8 cellular contexts compared by ENCODE assay signal in the genomic region with DNA sequence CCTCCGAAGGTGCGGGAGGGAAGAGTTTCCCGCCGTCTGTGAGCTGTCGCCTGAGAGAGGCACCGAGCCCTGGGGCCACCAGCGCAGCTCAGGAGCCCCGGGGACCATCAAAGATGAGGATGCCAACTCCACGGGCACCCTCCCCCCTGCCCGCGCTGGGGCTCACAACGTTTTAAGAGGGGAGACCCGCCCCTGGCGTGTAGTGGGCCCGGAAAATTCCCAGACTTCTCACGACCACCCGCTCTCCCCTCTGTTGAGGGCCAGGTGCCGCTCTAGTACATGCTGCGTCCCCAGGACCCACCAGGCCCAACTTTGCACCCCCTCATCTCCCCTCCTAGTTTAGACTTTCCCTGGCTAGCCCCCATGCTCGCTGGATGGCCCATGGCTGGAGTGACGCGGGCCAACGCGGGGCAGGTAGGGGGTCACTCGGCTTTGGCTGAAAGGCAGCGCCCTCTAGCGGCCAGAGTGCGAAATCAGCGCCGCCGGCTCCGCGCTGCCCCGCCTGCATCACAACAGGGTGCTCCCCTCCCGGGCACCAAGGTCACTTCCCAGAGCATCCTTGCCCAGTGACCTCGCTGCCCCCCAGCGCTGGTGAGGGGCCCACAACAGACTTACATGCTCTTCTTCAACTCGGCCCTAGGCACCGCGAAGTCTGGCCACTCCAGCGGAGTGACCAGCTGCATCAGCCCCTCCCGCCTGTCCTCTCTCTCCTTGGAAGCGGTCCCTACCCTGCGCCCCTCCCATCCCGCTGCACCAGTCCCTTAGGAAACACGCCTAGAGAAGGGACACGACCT. TPM values are rescaled to one million over a fixed set of nuclear protein-coding genes. Genes with fewer than 3 reads are reported as not detected.
A peak's percentile ranks its signal among the peaks of the same experiment; 100 is the strongest.
DNase-seq lines count a peak whose midpoint lies in the region; ATAC-seq and TF ChIP-seq lines count a peak whose summit lies in the region.

No MANE protein-coding gene starts in this region.

- H2AFZ ChIP-seq in neural cell (ENCODE audit: low read depth, low read length) = no peak overlapping the region

- no peaks in the 10 kb centered on the region for H4K20me1 ChIP-seq in neural cell (ENCODE audit: insufficient read depth)

- H3K4me1 Mint-ChIP-seq in activated T-helper 17 cell treated with anti-CD3 and anti-CD28 coated beads, Interleukin-2, amount 50 U/mL, for 72 hours = peaks cover 20% of the 10 kb centered on the region
- peaks cover 39% of the 10 kb centered on the region for H3K4me1 Mint-ChIP-seq in stimulated activated naive CD8-positive, alpha-beta T cell treated with anti-CD3 and anti-CD28 coated beads, Interleukin-15, amount 100 ng/mL, for 72 hours

- no peaks in the 10 kb centered on the region for H3F3A ChIP-seq in neural cell (ENCODE audit: insufficient read depth, low read length, poor library complexity, severe bottlenecking)

- H3K27me3 Mint-ChIP-seq in activated T-helper 17 cell treated with anti-CD3 and anti-CD28 coated beads, Interleukin-2, amount 50 U/mL, for 72 hours = peaks cover 24% of the 10 kb centered on the region
- H3K27me3 Mint-ChIP-seq in stimulated activated naive CD8-positive, alpha-beta T cell treated with anti-CD3 and anti-CD28 coated beads, Interleukin-15, amount 100 ng/mL, for 72 hours = peaks cover 12% of the 10 kb centered on the region

- H3K9me3 ChIP-seq in neural cell (ENCODE audit: low read length) = no peaks in the 10 kb centered on the region

- H3K4me2 ChIP-seq in neural cell (ENCODE audit: low read length) = no peak overlapping the region

- TF ChIP-seq EP300 in neural cell (conservative IDR thresholded peaks at IDR 0.05; ENCODE audit: poor library complexity, severe bottlenecking) = no peak

- no peaks in the 10 kb centered on the region for H3K36me3 Mint-ChIP-seq in activated T-helper 17 cell treated with anti-CD3 and anti-CD28 coated beads, Interleukin-2, amount 50 U/mL, for 72 hours (ENCODE audit: low read depth)

- H3K9me2 ChIP-seq in neural cell (ENCODE audit: insufficient read depth, low read length) = no peaks in the 10 kb centered on the region

- H3K79me2 ChIP-seq in neural cell (replicated peaks; ENCODE audit: insufficient read depth, low read length) = no peaks in the 10 kb centered on the region

- H3K27me3 ChIP-seq in neural cell (ENCODE audit: insufficient read depth, low read depth, low read length) = no peaks in the 10 kb centered on the region

- H3K27ac ChIP-seq in neural cell (ENCODE audit: low read length) = no peak overlapping the region

- no peaks in the 10 kb centered on the region for H3K9me3 Mint-ChIP-seq in activated T-helper 17 cell treated with anti-CD3 and anti-CD28 coated beads, Interleukin-2, amount 50 U/mL, for 72 hours
- H3K9me3 Mint-ChIP-seq in stimulated activated naive CD8-positive, alpha-beta T cell treated with anti-CD3 and anti-CD28 coated beads, Interleukin-15, amount 100 ng/mL, for 72 hours = no peaks in the 10 kb centered on the region

- DNase-seq in NK-92 treated with Interleukin-12 subunit alpha and Interleukin-12 subunit beta, amount 100 ng/mL, for 24 hours (lab: John Stamatoyannopoulos, UW) = peak; percentile 61
- no peak for DNase-seq in NK-92 (lab: John Stamatoyannopoulos, UW; ENCODE audit: unreplicated experiment)
- DNase-seq in RKO (ENCODE audit: low spot score) = peak; percentile 54
- peak; percentile 23 for DNase-seq in fibroblast of the conjunctiva (ENCODE audit: low read depth)
- peak; percentile 71 to 77 for DNase-seq in stimulated activated naive CD8-positive, alpha-beta T cell treated with anti-CD3 and anti-CD28 coated beads, Interleukin-15, amount 100 ng/mL, for 72 hours

- ATAC-seq in HG03521 (IDR thresholded peaks at IDR 0.05; ENCODE audit: unreplicated experiment) = peak; percentile 74
- peak; percentile 82 for ATAC-seq in activated T-helper 17 cell treated with anti-CD3 and anti-CD28 coated beads, Interleukin-2, amount 50 U/mL, for 72 hours (replicated peaks)
- ATAC-seq in stimulated activated naive CD8-positive, alpha-beta T cell treated with anti-CD3 and anti-CD28 coated beads, Interleukin-15, amount 100 ng/mL, for 72 hours = peak; percentile 87

- TF ChIP-seq CTCF in neural cell (IDR thresholded peaks at IDR 0.05; ENCODE audit: poor library complexity, severe bottlenecking) = peak; percentile 43

- H3K4me3 ChIP-seq in neural cell (ENCODE audit: low read length) = no peak overlapping the region

- H3K4me3 Mint-ChIP-seq in activated T-helper 17 cell treated with anti-CD3 and anti-CD28 coated beads, Interleukin-2, amount 50 U/mL, for 72 hours = peak overlapping the region; percentile 59
- H3K4me3 Mint-ChIP-seq in stimulated activated naive CD8-positive, alpha-beta T cell treated with anti-CD3 and anti-CD28 coated beads, Interleukin-15, amount 100 ng/mL, for 72 hours = peak overlapping the region; percentile 78 to 82

- no peak for TF ChIP-seq RAD21 in neural cell (conservative IDR thresholded peaks at IDR 0.05)

- no peak overlapping the region for H3K27ac Mint-ChIP-seq in activated T-helper 17 cell treated with anti-CD3 and anti-CD28 coated beads, Interleukin-2, amount 50 U/mL, for 72 hours
- peak overlapping the region; percentile 50 to 72 for H3K27ac Mint-ChIP-seq in stimulated activated naive CD8-positive, alpha-beta T cell treated with anti-CD3 and anti-CD28 coated beads, Interleukin-15, amount 100 ng/mL, for 72 hours

- H3K9ac ChIP-seq in neural cell (ENCODE audit: low read length) = no peak overlapping the region

- no peaks in the 10 kb centered on the region for H3K36me3 ChIP-seq in neural cell (ENCODE audit: insufficient read depth, low read length)

TF ChIP-seq in neural cell, 6 proteins besides CTCF, POLR2A, EP300 and RAD21:
- no peak for TF ChIP-seq SMC3 (conservative IDR thresholded peaks at IDR 0.05; ENCODE audit: poor library complexity)
- TF ChIP-seq POLR2AphosphoS5 (IDR thresholded peaks at IDR 0.05) = no peak
- TF ChIP-seq, protein P1, sequence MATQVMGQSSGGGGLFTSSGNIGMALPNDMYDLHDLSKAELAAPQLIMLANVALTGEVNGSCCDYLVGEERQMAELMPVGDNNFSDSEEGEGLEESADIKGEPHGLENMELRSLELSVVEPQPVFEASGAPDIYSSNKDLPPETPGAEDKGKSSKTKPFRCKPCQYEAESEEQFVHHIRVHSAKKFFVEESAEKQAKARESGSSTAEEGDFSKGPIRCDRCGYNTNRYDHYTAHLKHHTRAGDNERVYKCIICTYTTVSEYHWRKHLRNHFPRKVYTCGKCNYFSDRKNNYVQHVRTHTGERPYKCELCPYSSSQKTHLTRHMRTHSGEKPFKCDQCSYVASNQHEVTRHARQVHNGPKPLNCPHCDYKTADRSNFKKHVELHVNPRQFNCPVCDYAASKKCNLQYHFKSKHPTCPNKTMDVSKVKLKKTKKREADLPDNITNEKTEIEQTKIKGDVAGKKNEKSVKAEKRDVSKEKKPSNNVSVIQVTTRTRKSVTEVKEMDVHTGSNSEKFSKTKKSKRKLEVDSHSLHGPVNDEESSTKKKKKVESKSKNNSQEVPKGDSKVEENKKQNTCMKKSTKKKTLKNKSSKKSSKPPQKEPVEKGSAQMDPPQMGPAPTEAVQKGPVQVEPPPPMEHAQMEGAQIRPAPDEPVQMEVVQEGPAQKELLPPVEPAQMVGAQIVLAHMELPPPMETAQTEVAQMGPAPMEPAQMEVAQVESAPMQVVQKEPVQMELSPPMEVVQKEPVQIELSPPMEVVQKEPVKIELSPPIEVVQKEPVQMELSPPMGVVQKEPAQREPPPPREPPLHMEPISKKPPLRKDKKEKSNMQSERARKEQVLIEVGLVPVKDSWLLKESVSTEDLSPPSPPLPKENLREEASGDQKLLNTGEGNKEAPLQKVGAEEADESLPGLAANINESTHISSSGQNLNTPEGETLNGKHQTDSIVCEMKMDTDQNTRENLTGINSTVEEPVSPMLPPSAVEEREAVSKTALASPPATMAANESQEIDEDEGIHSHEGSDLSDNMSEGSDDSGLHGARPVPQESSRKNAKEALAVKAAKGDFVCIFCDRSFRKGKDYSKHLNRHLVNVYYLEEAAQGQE (IDR thresholded peaks at IDR 0.05; ENCODE audit: borderline replicate concordance) = no peak
- TF ChIP-seq TAF1 (IDR thresholded peaks at IDR 0.05; ENCODE audit: low read depth) = no peak
- no peak for TF ChIP-seq MXI1 (conservative IDR thresholded peaks at IDR 0.05; ENCODE audit: poor library complexity, severe bottlenecking)
- TF ChIP-seq EZH2 (IDR thresholded peaks at IDR 0.05; ENCODE audit: borderline replicate concordance, insufficient read depth, low read length, poor library complexity, severe bottlenecking) = no peak

RNA-seq across cellular contexts. Expression of a gene that starts 1.8 kb away (rescaled TPM):
- not detected for total RNA-seq in activated T-helper 17 cell treated with anti-CD3 and anti-CD28 coated beads, Interleukin-2, amount 50 U/mL, for 72 hours
- 1.5 TPM in 1 of 2 replicates, not detected in the other for polyA plus RNA-seq in neural cell
- not detected in 2 replicates for polyA minus RNA-seq in neural cell

RNA-seq across cellular contexts. Expression of a gene that starts 13.9 kb away (rescaled TPM):
- under 1 TPM in 1 of 2 donors, not detected in 1; 0.82 TPM for total RNA-seq in activated T-helper 17 cell treated with anti-CD3 and anti-CD28 coated beads, Interleukin-2, amount 50 U/mL, for 72 hours
- polyA plus RNA-seq in neural cell = 0.88 TPM in 1 of 2 replicates, not detected in the other
- 0.35 and 0.49 TPM in 2 replicates for polyA minus RNA-seq in neural cell
